In genomic region chr13:74322562-74322961, GRCh38 we compare ENCODE assay signal across 19 cellular contexts.
"Had no signal": no experiment of that assay in that cellular context is flagged by ENCODE, and none has a peak within 500 bp of the region (broad histone marks: within the 10 kb centered on the region; RNA-seq: fewer than 3 reads in every experiment).

No MANE protein-coding gene starts in this region.

- DNase-seq: colonic mucosa; cortex of kidney; dermis blood vessel endothelial cell; dorsolateral prefrontal cortex; effector CD4-positive, alpha-beta T cell; effector CD8-positive, alpha-beta T cell; effector memory CD4-positive, alpha-beta T cell; effector memory CD8-positive, alpha-beta T cell; endodermal cell; erythroblast; esophagus squamous epithelium; foreskin fibroblast; foreskin keratinocyte; foreskin melanocyte; gastrocnemius medialis; glutamatergic neuron; head of caudate nucleus; heart left ventricle; heart right ventricle had no signal
